Comparison of ENCODE assay signal across 8 cellular contexts in genomic region chr1:65148178-65148547, GRCh38. TPM values are rescaled to one million over a fixed set of nuclear protein-coding genes. Genes with fewer than 3 reads are reported as not detected.
DNase-seq lines count a peak whose midpoint lies in the region; ATAC-seq and TF ChIP-seq lines count a peak whose summit lies in the region.
"Not testable (repeated sequence)": the region's sequence is repeated elsewhere in the genome, so short reads cannot be mapped to it uniquely, and the experiment has no call there.

Gene AK4 (plus strand): TSS chr1:65148203. CDS start chr1:65148408, 205 bp downstream.

- not testable (repeated sequence) for BruUV-seq in mammary epithelial cell (replicated peaks; lab: Mats Ljungman, UMichigan)

- peaks cover 62% of the 10 kb centered on the region for H3K79me2 ChIP-seq in mammary epithelial cell (ENCODE audit: insufficient read depth, low read length)

- H3K4me2 ChIP-seq in mammary epithelial cell (ENCODE audit: insufficient read depth, low read depth, low read length): peak within 1 kb of the TSS; percentile 98

- not testable (repeated sequence) for H3K27me3 ChIP-seq in mammary epithelial cell (ENCODE audit: insufficient read depth, low read length)
- peaks cover 0 to 25% (median 0%) of the 10 kb centered on the region in 7 donors for H3K27me3 ChIP-seq in heart right ventricle

- CTCF ChIA-PET in T-cell (lab: Charles Lee); mammary epithelial cell (lab: Charles Lee; ENCODE audit: low non-redundant PET): not testable (repeated sequence)

- not testable (repeated sequence) for H3K9me3 Mint-ChIP-seq in T-cell; naive thymus-derived CD8-positive, alpha-beta T cell

- H3K27ac ChIP-seq in mammary epithelial cell (ENCODE audit: insufficient read depth, low read depth, low read length) (peak within 1 kb of the TSS; percentile 49), heart right ventricle (peak within 1 kb of the TSS; percentile 55 to 95 (median 88)), substantia nigra (ENCODE audit: low read depth, low read length, poor library complexity, severe bottlenecking) (peak within 1 kb of the TSS; percentile 21)

- POLR2A ChIA-PET in T-cell (lab: Charles Lee); naive thymus-derived CD8-positive, alpha-beta T cell (lab: Charles Lee): not testable (repeated sequence)

- H3K4me1 ChIP-seq in mammary epithelial cell (ENCODE audit: insufficient read depth, low read length): peaks cover 11% of the 10 kb centered on the region
- H3K4me1 ChIP-seq in heart right ventricle: peaks cover 0 to 38% (median 18%) of the 10 kb centered on the region in 9 donors

- H2AFZ ChIP-seq in mammary epithelial cell (ENCODE audit: low read depth, low read length): peak within 1 kb of the TSS; percentile 94

- H3K27me3 Mint-ChIP-seq in T-cell: peaks cover 50 to 57% of the 10 kb centered on the region in 2 donors
- H3K27me3 Mint-ChIP-seq in naive thymus-derived CD8-positive, alpha-beta T cell: peaks cover 20 to 48% (median 36%) of the 10 kb centered on the region in 5 donors

- intact Hi-C loops in mammary epithelial cell (cut with micrococcal nuclease): loop anchor here (2.0 to 5.0 kb wide), 3 partner anchors 29 to 539 kb away; no protein-coding TSS in a partner anchor
- intact Hi-C loops in heart right ventricle (cut with DNase I): loop anchor here in 5 of 10 donors (2.0 to 10.0 kb wide), 5 partner anchors 34 to 83 kb away; no protein-coding TSS in a partner anchor

- not testable (repeated sequence) for H4K20me1 ChIP-seq in mammary epithelial cell (ENCODE audit: insufficient read depth, low read length)

- H3K27ac Mint-ChIP-seq in T-cell: not testable (repeated sequence)
- H3K27ac Mint-ChIP-seq in naive thymus-derived CD8-positive, alpha-beta T cell: peak within 1 kb of the TSS in 1 of 10 donors; percentile 38

- H3K9ac ChIP-seq in mammary epithelial cell (ENCODE audit: insufficient read depth, low read length): peak within 1 kb of the TSS; percentile 75

- ATAC-seq in GM21786 (IDR thresholded peaks at IDR 0.05; ENCODE audit: unreplicated experiment) (peak; percentile 5), HG03432 (IDR thresholded peaks at IDR 0.05; ENCODE audit: unreplicated experiment) (peak; percentile 18), T-cell (replicated peaks in 1 of 4) (peak in 3 of 4 experiments; percentile 42 to 54 (median 52)), heart right ventricle (peak; percentile 21 to 72 (median 44))
- ATAC-seq in naive thymus-derived CD8-positive, alpha-beta T cell: peak; percentile 50 to 61

- in situ Hi-C loops in mammary epithelial cell (cut with MboI; ENCODE audit: low sequenced_read_pairs in 2 of 2): not testable (repeated sequence)

- peak in 2 of 34 experiments; percentile 3 for DNase-seq in T-cell
- not testable (repeated sequence) for DNase-seq in mammary epithelial cell; heart right ventricle; naive thymus-derived CD8-positive, alpha-beta T cell; substantia nigra (lab: John Stamatoyannopoulos, UW)

- 0% methylated on average over 2 of the region's 33 CpGs for WGBS in mammary epithelial cell (ENCODE audit: low coverage, missing lambda C conversion rate)
- 0 to 3% methylated on average over 8 to 12 of the region's 33 CpGs for WGBS in heart right ventricle, 2 donors

- TF ChIP-seq CTCF in mammary epithelial cell (conservative IDR thresholded peaks at IDR 0.05 in 1 of 2, IDR thresholded peaks at IDR 0.05 in 1 of 2; ENCODE audit: extremely low read depth in 1 of 2, insufficient read depth in 1 of 2, low read depth in 1 of 2, low read length in 2 of 2); heart right ventricle (IDR thresholded peaks at IDR 0.05): not testable (repeated sequence)

- peak within 1 kb of the TSS; percentile 77 to 85 (median 78) for H3K4me3 Mint-ChIP-seq in T-cell
- peak within 1 kb of the TSS; percentile 79 to 90 (median 86) for H3K4me3 Mint-ChIP-seq in naive thymus-derived CD8-positive, alpha-beta T cell

- not testable (repeated sequence) for H3K36me3 Mint-ChIP-seq in T-cell; naive thymus-derived CD8-positive, alpha-beta T cell

- not testable (repeated sequence) for H3K36me3 ChIP-seq in mammary epithelial cell (ENCODE audit: insufficient read depth, low read length); heart right ventricle

- peak within 1 kb of the TSS; percentile 74; the same call in 1 of the 2 replicates for H3K4me3 ChIP-seq in GM08714 (ENCODE audit: low read length)
- H3K4me3 ChIP-seq in mammary epithelial cell (replicated peaks in 1 of 3; ENCODE audit: insufficient read depth in 1 of 3, low read depth in 2 of 3, low read length in 3 of 3): peak within 1 kb of the TSS; percentile 63 to 94 (median 94)
- peak within 1 kb of the TSS; percentile 77 to 94 (median 86) for H3K4me3 ChIP-seq in heart right ventricle

- H3K4me1 Mint-ChIP-seq in T-cell: peaks cover 8 to 17% (median 11%) of the 10 kb centered on the region in 3 donors
- H3K4me1 Mint-ChIP-seq in naive thymus-derived CD8-positive, alpha-beta T cell: peaks cover 6 to 19% (median 12%) of the 10 kb centered on the region in 4 donors

- dilution Hi-C loops in mammary epithelial cell (cut with HindIII; ENCODE audit: low sequenced_read_pairs): not testable (repeated sequence)

- not testable (repeated sequence) for H3K9me3 ChIP-seq in mammary epithelial cell (replicated peaks; ENCODE audit: insufficient read depth, low read length); heart right ventricle

RNA-seq across cellular contexts. Expression of gene AK4, which starts in this region (rescaled TPM):
- total RNA-seq in T-cell (1 to 10 TPM in 3 of 5 donors, under 1 TPM in 2; 0.18 to 2.4 (median 1.1) TPM), mammary epithelial cell (10 to 100 TPM; 83.0 to 95.0 TPM), heart right ventricle (100 to 1,000 TPM; 122 to 179 (median 143) TPM)
- polyA plus RNA-seq in mammary epithelial cell (104 TPM), heart right ventricle (10 to 100 TPM in 1 of 2 donors, 1 to 10 TPM in 1; 9.9 to 25.1 TPM)
- polyA minus RNA-seq in mammary epithelial cell: 227 TPM
- under 1 TPM; 0.19 to 0.91 TPM for total RNA-seq in naive thymus-derived CD8-positive, alpha-beta T cell
- polyA plus RNA-seq in naive thymus-derived CD8-positive, alpha-beta T cell: not detected

Comparison
In these comparisons a context has a peak if more than half of its experiments do, and no peak if none do; other contexts are left out.
1. RNA of gene AK4 (total RNA-seq): 122 to 179 TPM in heart right ventricle and 83.0 to 95.0 TPM in mammary epithelial cell; 0.18 to 2.4 TPM in T-cell and 0.19 to 0.91 TPM in naive thymus-derived CD8-positive, alpha-beta T cell; every median in the first group is over 10 times any median in the second.
2. RNA of gene AK4 (polyA plus RNA-seq): 104 TPM in mammary epithelial cell (single experiment) and 9.9 to 25.1 TPM in heart right ventricle; not detected in naive thymus-derived CD8-positive, alpha-beta T cell; every median in the first group is over 10 times any median in the second.
3. Peak in ATAC-seq in naive thymus-derived CD8-positive, alpha-beta T cell; RNA of the gene not detected or under 1 TPM.
4. ATAC-seq: peak in every context shown above with its lines; median percentile 56 in naive thymus-derived CD8-positive, alpha-beta T cell; 52 in T-cell; 44 in heart right ventricle; 18 in HG03432; 5 in GM21786.
5. H3K27ac ChIP-seq: peak in every context shown above with its lines; median percentile 88 in heart right ventricle; 49 in mammary epithelial cell; 21 in substantia nigra.
6. Peak in every context shown above with its lines, with median percentiles within 50 percentile points of each other: H3K4me3 ChIP-seq.